ENCODE assay signal across 8 cellular contexts in the genomic region with DNA sequence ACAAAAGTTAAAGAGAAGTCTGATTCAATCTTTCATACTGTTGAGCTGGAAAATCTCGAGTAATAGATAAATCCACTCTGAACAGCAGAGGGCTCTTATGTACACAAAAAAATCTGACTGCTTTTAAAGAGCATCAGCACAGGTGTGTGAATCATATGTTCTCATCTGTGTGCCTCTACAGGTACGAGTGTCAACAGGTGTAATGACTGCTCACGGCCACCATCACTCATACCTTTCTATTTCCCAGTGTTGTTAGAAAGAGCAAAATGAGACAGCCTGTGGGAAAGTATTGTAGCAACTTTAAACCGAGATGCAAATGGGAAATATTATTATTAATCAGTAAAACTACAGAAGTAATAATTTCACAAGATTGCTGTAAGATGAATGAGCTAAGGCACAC.
DNase-seq lines count a peak whose midpoint lies in the region; ATAC-seq and TF ChIP-seq lines count a peak whose summit lies in the region.

No MANE protein-coding gene starts in this region.

- no peaks in the 10 kb centered on the region for H3K36me3 ChIP-seq in HEK293 (ENCODE audit: control insufficient read depth in 2 of 2, insufficient read depth in 1 of 2, low read length in 2 of 2)

- CTCF ChIA-PET in HEK293 (lab: Yijun Ruan, JAX) = interaction anchor here (0.6 to 2.8 kb wide), 9 partner anchors 44 to 481 kb away, joined by 3 to 27 read pairs (median 3); no protein-coding TSS in a partner anchor

- POLR2A ChIA-PET in HEK293 (lab: Yijun Ruan, JAX) = no interaction called here

- DNase-seq in NCI-H526 treated with DMSO at 0.1 percent for 48 hours (lab: John Stamatoyannopoulos, UW) = peak; percentile 50
- peak; percentile 75 for DNase-seq in epithelial cell of esophagus (ENCODE audit: low read depth)
- no peak for DNase-seq in activated T-cell treated with anti-CD3 and anti-CD28 coated beads, Interleukin-2, amount 50 U/mL, for 48 hours

- ATAC-seq in HG03469 (IDR thresholded peaks at IDR 0.05; ENCODE audit: unreplicated experiment) (no peak), GM18861 (IDR thresholded peaks at IDR 0.05; ENCODE audit: unreplicated experiment) (no peak), HG03432 (IDR thresholded peaks at IDR 0.05; ENCODE audit: unreplicated experiment) (no peak)

- peak; percentile 44 for TF ChIP-seq CTCF in 22Rv1 (IDR thresholded peaks at IDR 0.05)
- no peak for TF ChIP-seq CTCF in HEK293 (tag by site-specific recombination; IDR thresholded peaks at IDR 0.05)
- TF ChIP-seq CTCF in epithelial cell of esophagus (IDR thresholded peaks at IDR 0.05; ENCODE audit: insufficient read depth, low read depth, low read length, missing control alignments) = peak; percentile 47

- no peaks in the 10 kb centered on the region for H3K9me3 ChIP-seq in HEK293 (ENCODE audit: control insufficient read depth, insufficient read depth, low read depth, low read length)

- peaks cover 9% of the 10 kb centered on the region for H3K4me1 ChIP-seq in HEK293 (ENCODE audit: control insufficient read depth, insufficient read depth, low read length)

- H3K4me3 ChIP-seq in HEK293 (ENCODE audit: low read depth, low read length) = no peak overlapping the region
- H3K4me3 ChIP-seq in epithelial cell of esophagus (ENCODE audit: low read length) = no peak overlapping the region

- no peak overlapping the region for H3K27ac ChIP-seq in 22Rv1
- H3K27ac ChIP-seq in HEK293 (ENCODE audit: extremely low read depth, low read depth, low read length) = no peak overlapping the region

TF ChIP-seq in HEK293, 187 proteins besides CTCF, POLR2A, EP300 and RAD21:
- TF ChIP-seq SP3 (tag by site-specific recombination; IDR thresholded peaks at IDR 0.05) (no peak), ZNF391 (tag by site-specific recombination; IDR thresholded peaks at IDR 0.05; ENCODE audit: borderline replicate concordance, low read depth) (no peak), ZBTB7A (tag by site-specific recombination; IDR thresholded peaks at IDR 0.05; ENCODE audit: low read depth) (no peak), ZNF449 (tag by site-specific recombination; IDR thresholded peaks at IDR 0.05) (no peak), SCRT1 (tag by site-specific recombination; IDR thresholded peaks at IDR 0.05; ENCODE audit: borderline replicate concordance) (peak; percentile 91), ZNF654 (tag by site-specific recombination; IDR thresholded peaks at IDR 0.05; ENCODE audit: low read depth) (no peak; the same call in 1 of the 2 replicates), SCRT2 (tag by site-specific recombination; IDR thresholded peaks at IDR 0.05) (peak; percentile 94)

Comparison
In these comparisons a context has a peak if more than half of its experiments do, and no peak if none do; other contexts are left out.
1. DNase-seq: peak in NCI-H526 treated with DMSO at 0.1 percent for 48 hours (single experiment) and epithelial cell of esophagus (single experiment); none in activated T-cell treated with anti-CD3 and anti-CD28 coated beads, Interleukin-2, amount 50 U/mL, for 48 hours (0 of 2).